Comparison of ENCODE assay signal across 33 cellular contexts in genomic region chr13:93941444-93941843, GRCh38.
"Had no signal": no experiment of that assay in that cellular context is flagged by ENCODE, and none has a peak within 500 bp of the region (broad histone marks: within the 10 kb centered on the region; RNA-seq: fewer than 3 reads in every experiment).

No MANE protein-coding gene starts in this region.

- H3K4me3 ChIP-seq: MG63 had no signal

- H3K27me3 ChIP-seq: MG63 had no signal

- H3K9ac ChIP-seq: KMS-11 had no signal

- H3K9me3 ChIP-seq: MG63 had no signal

- H3K36me3 ChIP-seq: MG63 had no signal

- H3K4me2 ChIP-seq: KMS-11 had no signal

- DNase-seq: Karpas-422, Kasumi-1, MG63, MM.1S, MV-4-11, NCI-H1048, NCI-H1092, NCI-H1092 treated with DMSO at 0.1 percent for 48 hours, NCI-H1105, NCI-H1105 treated with DMSO at 0.1 percent for 48 hours, NCI-H1417, NCI-H1417 treated with DMSO at 0.1 percent for 48 hours, NCI-H1436, NCI-H1436 treated with DMSO at 0.1 percent for 48 hours, NCI-H146, NCI-H1694, NCI-H1694 treated with DMSO at 0.1 percent for 48 hours, NCI-H187, NCI-H187 treated with DMSO at 0.1 percent for 48 hours, NCI-H1930, NCI-H2029, NCI-H2029 treated with DMSO at 0.1 percent for 48 hours, NCI-H2081, NCI-H2081 treated with DMSO at 0.1 percent for 48 hours, NCI-H2107, NCI-H2171, NCI-H2171 treated with DMSO at 0.1 percent for 48 hours, NCI-H2227 treated with DMSO at 0.1 percent for 48 hours, NCI-H345, NCI-H446, NCI-H446 treated with DMSO at 0.1 percent for 48 hours, NCI-H510A had no signal

- H3K27ac ChIP-seq: KMS-11 had no signal
